In genomic region chr1:75316230-75316629, GRCh38 we compare ENCODE assay signal across 28 cellular contexts.
"Had no signal": no experiment of that assay in that cellular context is flagged by ENCODE, and none has a peak within 500 bp of the region (broad histone marks: within the 10 kb centered on the region; RNA-seq: fewer than 3 reads in every experiment).

No MANE protein-coding gene starts in this region.

- H3K4me1 ChIP-seq: colonic mucosa, esophagus muscularis mucosa, esophagus squamous epithelium, foreskin keratinocyte, gastrocnemius medialis, gastroesophageal sphincter, heart left ventricle, heart right ventricle had no signal

- H3K4me3 ChIP-seq: colonic mucosa, coronary artery, dorsolateral prefrontal cortex, esophagus muscularis mucosa, esophagus squamous epithelium, gastrocnemius medialis, gastroesophageal sphincter, heart left ventricle, heart right ventricle had no signal

- ATAC-seq: effector memory CD8-positive, alpha-beta T cell; esophagus mucosa; foreskin keratinocyte; gastrocnemius medialis; gastroesophageal sphincter had no signal

- H3K36me3 ChIP-seq: colonic mucosa, esophagus muscularis mucosa, esophagus squamous epithelium, gastrocnemius medialis, gastroesophageal sphincter, heart left ventricle, heart right ventricle had no signal

- H3K27me3 ChIP-seq: colonic mucosa, dorsolateral prefrontal cortex, esophagus muscularis mucosa, esophagus squamous epithelium, foreskin keratinocyte, gastrocnemius medialis, gastroesophageal sphincter, heart left ventricle had no signal

- H3K27ac ChIP-seq: colonic mucosa, coronary artery, dorsolateral prefrontal cortex, epithelial cell of prostate, esophagus muscularis mucosa, esophagus squamous epithelium, foreskin keratinocyte, gastrocnemius medialis, gastroesophageal sphincter, heart left ventricle, heart right ventricle had no signal

- FAIRE-seq: colon, endometrium, endothelial cell of umbilical vein, frontal cortex had no signal

- H3K9me3 ChIP-seq: colonic mucosa, esophagus muscularis mucosa, esophagus squamous epithelium, gastrocnemius medialis had no signal

- DNase-seq: colonic mucosa; cortex of kidney; dermis blood vessel endothelial cell; dorsolateral prefrontal cortex; effector CD4-positive, alpha-beta T cell; effector CD8-positive, alpha-beta T cell; effector memory CD4-positive, alpha-beta T cell; effector memory CD8-positive, alpha-beta T cell; endodermal cell; erythroblast; esophagus squamous epithelium; foreskin fibroblast; foreskin keratinocyte; foreskin melanocyte; gastrocnemius medialis; glutamatergic neuron; head of caudate nucleus; heart left ventricle; heart right ventricle had no signal
